ENCODE assay signal across 19 cellular contexts in the genomic region with DNA sequence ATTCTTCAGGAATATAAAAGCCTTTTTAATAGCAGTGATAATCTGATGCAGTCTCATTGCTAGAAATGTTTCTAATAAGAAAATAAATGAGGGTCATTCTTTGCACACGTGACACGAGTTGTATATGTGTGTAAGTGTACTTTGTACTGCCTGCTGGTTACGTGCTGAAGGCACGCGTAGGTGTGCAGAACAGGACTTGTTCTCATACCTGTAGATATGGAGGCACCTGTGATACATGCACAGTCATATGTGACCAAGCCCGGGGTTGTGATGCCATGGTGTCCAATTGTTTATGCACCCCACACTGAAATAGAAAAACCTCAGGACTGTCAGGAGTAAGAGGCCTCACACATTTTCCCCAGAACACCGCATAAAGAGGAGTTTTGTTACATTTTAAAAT. TPM values are rescaled to one million over a fixed set of nuclear protein-coding genes. Genes with fewer than 3 reads are reported as not detected.
A peak's percentile ranks its signal among the peaks of the same experiment; 100 is the strongest.
DNase-seq lines count a peak whose midpoint lies in the region; ATAC-seq and TF ChIP-seq lines count a peak whose summit lies in the region.
"Had no signal": no experiment of that assay in that cellular context is flagged by ENCODE, and none has a peak within 500 bp of the region (broad histone marks: within the 10 kb centered on the region; RNA-seq: fewer than 3 reads in every experiment).

No MANE protein-coding gene starts in this region.

- H3K9me3 ChIP-seq in CD8-positive, alpha-beta T cell (ENCODE audit: low read length), result no peaks in the 10 kb centered on the region

- no peaks in the 10 kb centered on the region for H3K27me3 Mint-ChIP-seq in CD8-positive, alpha-beta T cell (ENCODE audit: low read depth)
- no peaks in the 10 kb centered on the region for H3K27me3 Mint-ChIP-seq in immature natural killer cell (ENCODE audit: low read depth in 3 of 3)
- H3K27me3 Mint-ChIP-seq in nephron progenitor cell (ENCODE audit: low read depth, poor library complexity), result peaks cover 4% of the 10 kb centered on the region

- H3K27me3 ChIP-seq in CD8-positive, alpha-beta T cell (ENCODE audit: insufficient read depth, low read length), result no peaks in the 10 kb centered on the region

- no peak overlapping the region for H3K27ac ChIP-seq in CD8-positive, alpha-beta T cell (ENCODE audit: low read depth, low read length)

- no peak for ATAC-seq in CD8-positive, alpha-beta T cell
- ATAC-seq in HG03571 (IDR thresholded peaks at IDR 0.05; ENCODE audit: unreplicated experiment) (no peak), GM19397 (IDR thresholded peaks at IDR 0.05; ENCODE audit: unreplicated experiment) (no peak)
- ATAC-seq: sciatic nerve had no signal

- POLR2A ChIA-PET in CD8-positive, alpha-beta T cell (lab: Charles Lee), result no interaction called here

- H3K27ac Mint-ChIP-seq in CD8-positive, alpha-beta T cell, result peak overlapping the region; percentile 60
- H3K27ac Mint-ChIP-seq in immature natural killer cell, result peak overlapping the region; percentile 79 to 100 (median 90)
- no peak overlapping the region for H3K27ac Mint-ChIP-seq in nephron progenitor cell

- no peak overlapping the region for H3K4me3 Mint-ChIP-seq in CD8-positive, alpha-beta T cell
- peak overlapping the region; percentile 1 to 53 (median 26) for H3K4me3 Mint-ChIP-seq in immature natural killer cell
- H3K4me3 Mint-ChIP-seq in nephron progenitor cell, result peak overlapping the region; percentile 49

- CTCF ChIA-PET in CD8-positive, alpha-beta T cell (lab: Charles Lee), result no interaction called here

- DNase-seq in CD8-positive, alpha-beta T cell, result no peak
- DNase-seq in NCI-H69 (lab: John Stamatoyannopoulos, UW) (peak; percentile 58), immature natural killer cell (no peak), nephron progenitor cell (no peak), NCI-H1048 (lab: John Stamatoyannopoulos, UW) (no peak), SHP77 (lab: John Stamatoyannopoulos, UW) (no peak)
- DNase-seq: activated CD4-positive, CD25-positive, alpha-beta regulatory T cell treated with anti-CD3 and anti-CD28 coated beads, Interleukin-2, amount 50 U/mL, for 72 hours; activated gamma-delta T cell treated with Interleukin-2 at 50 U/mL for 16 hours; cortex of kidney; glutamatergic neuron; mesenchymal stem cell; NCI-H1694 treated with DMSO at 0.1 percent for 48 hours; NCI-H446 treated with DMSO at 0.1 percent for 48 hours; occipital lobe; stimulated activated CD4-positive, alpha-beta T cell treated with anti-CD3 and anti-CD28 coated beads, Interleukin-2, amount 100 ng/mL, for 24 hours; T1000 had no signal

- H3K4me1 ChIP-seq in CD8-positive, alpha-beta T cell (ENCODE audit: insufficient read depth, low read length), result peaks cover 48% of the 10 kb centered on the region

- TF ChIP-seq CTCF in CD8-positive, alpha-beta T cell (IDR thresholded peaks at IDR 0.05), result no peak
- no peak for TF ChIP-seq CTCF in nephron progenitor cell (IDR thresholded peaks at IDR 0.05)

- intact Hi-C loops in CD8-positive, alpha-beta T cell (cut with DNase I, micrococcal nuclease), result loop anchor here in 1 of 2 experiments (2.0 to 10.0 kb wide), 5 partner anchors 17 to 1275 kb away; a partner anchor contains a TSS

- no peaks in the 10 kb centered on the region for H3K9me3 Mint-ChIP-seq in CD8-positive, alpha-beta T cell
- H3K9me3 Mint-ChIP-seq in immature natural killer cell (no peaks in the 10 kb centered on the region), nephron progenitor cell (no peaks in the 10 kb centered on the region)

- no peak overlapping the region for H3K4me3 ChIP-seq in CD8-positive, alpha-beta T cell (ENCODE audit: low read depth, low read length)

- no peaks in the 10 kb centered on the region for H3K36me3 Mint-ChIP-seq in CD8-positive, alpha-beta T cell
- H3K36me3 Mint-ChIP-seq in immature natural killer cell (no peaks in the 10 kb centered on the region), nephron progenitor cell (ENCODE audit: low read depth) (peaks cover 13% of the 10 kb centered on the region)

- no peaks in the 10 kb centered on the region for H3K36me3 ChIP-seq in CD8-positive, alpha-beta T cell (ENCODE audit: insufficient read depth, low read length)

- peaks cover 84% of the 10 kb centered on the region for H3K4me1 Mint-ChIP-seq in CD8-positive, alpha-beta T cell (ENCODE audit: low read depth)
- peaks cover 90 to 100% of the 10 kb centered on the region in 2 donors for H3K4me1 Mint-ChIP-seq in immature natural killer cell
- peaks cover 100% of the 10 kb centered on the region for H3K4me1 Mint-ChIP-seq in nephron progenitor cell

RNA-seq across cellular contexts. Expression of a gene that starts 9.1 kb away (rescaled TPM):
- total RNA-seq in CD8-positive, alpha-beta T cell, result 10 to 100 TPM; 21.5 to 23.4 TPM
- 10 to 100 TPM in 1 of 3 donors, 1 to 10 TPM in 2; 1.7 to 10.7 (median 3.5) TPM for polyA plus RNA-seq in immature natural killer cell

RNA-seq across cellular contexts. Expression of a gene that starts 10.7 kb away (rescaled TPM):
- total RNA-seq in CD8-positive, alpha-beta T cell, result 1 to 10 TPM; 6.3 to 7.8 TPM
- polyA plus RNA-seq in immature natural killer cell, result 10 to 100 TPM; 18.4 to 32.9 (median 26.1) TPM
